Comparison of ENCODE assay signal across 8 cellular contexts in the genomic region with DNA sequence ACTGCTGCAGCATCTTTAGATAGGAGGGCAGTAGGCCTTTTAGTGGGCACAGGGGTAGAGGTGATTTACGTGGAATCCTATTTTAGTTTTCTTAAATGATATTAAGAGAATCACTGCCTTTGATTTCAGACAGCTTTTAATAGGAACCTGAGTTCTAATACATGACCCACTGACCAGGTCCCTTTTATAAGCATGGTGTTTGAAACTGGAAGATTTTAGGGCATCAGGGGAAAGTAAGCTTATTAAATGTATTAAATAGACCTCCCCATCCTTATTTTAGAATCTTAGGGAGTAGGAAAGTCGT. TPM values are rescaled to one million over a fixed set of nuclear protein-coding genes. Genes with fewer than 3 reads are reported as not detected.
DNase-seq lines count a peak whose midpoint lies in the region; ATAC-seq and TF ChIP-seq lines count a peak whose summit lies in the region.

No MANE protein-coding gene starts in this region.

- peaks cover 28% of the 10 kb centered on the region for H3K36me3 Mint-ChIP-seq in activated T-helper 1 cell treated with anti-CD3 and anti-CD28 coated beads, Interleukin-12 subunit alpha, Interleukin-12 subunit beta, Interleukin-2, Interleukin-4 antibody, amounts not matched to agents 30 ng/mL and 10 ng/mL and 1 ng/mL, durations not matched to agents 14 hours and 24 hours and 36 hours (ENCODE audit: low read depth)

- POLR2A ChIA-PET in HEK293 (lab: Yijun Ruan, JAX): interaction anchor here (0.7 to 7.5 kb wide), 8 partner anchors 10 to 89 kb away, joined by 3 to 109 read pairs (median 12); a partner anchor contains a TSS

- H3K9me3 Mint-ChIP-seq in activated T-helper 1 cell treated with anti-CD3 and anti-CD28 coated beads, Interleukin-12 subunit alpha, Interleukin-12 subunit beta, Interleukin-2, Interleukin-4 antibody, amounts not matched to agents 30 ng/mL and 10 ng/mL and 1 ng/mL, durations not matched to agents 14 hours and 24 hours and 36 hours: no peaks in the 10 kb centered on the region

- H3K4me1 Mint-ChIP-seq in activated T-helper 1 cell treated with anti-CD3 and anti-CD28 coated beads, Interleukin-12 subunit alpha, Interleukin-12 subunit beta, Interleukin-2, Interleukin-4 antibody, amounts not matched to agents 30 ng/mL and 10 ng/mL and 1 ng/mL, durations not matched to agents 14 hours and 24 hours and 36 hours (ENCODE audit: low read depth): peaks cover 37% of the 10 kb centered on the region

- no peaks in the 10 kb centered on the region for H3K27me3 Mint-ChIP-seq in activated T-helper 1 cell treated with anti-CD3 and anti-CD28 coated beads, Interleukin-12 subunit alpha, Interleukin-12 subunit beta, Interleukin-2, Interleukin-4 antibody, amounts not matched to agents 30 ng/mL and 10 ng/mL and 1 ng/mL, durations not matched to agents 14 hours and 24 hours and 36 hours (ENCODE audit: insufficient read depth)

- H3K4me3 ChIP-seq in HEK293 (ENCODE audit: low read depth, low read length) (peak overlapping the region; percentile 72), iPS-11a (ENCODE audit: low read depth, low read length) (peak overlapping the region; percentile 76), spleen (peak overlapping the region; percentile 62 to 99 (median 94))

- peak overlapping the region; percentile 95 for H3K27ac ChIP-seq in HEK293 (ENCODE audit: extremely low read depth, low read depth, low read length)
- peak overlapping the region; percentile 89 to 98 (median 96) for H3K27ac ChIP-seq in spleen

- H3K27me3 ChIP-seq in spleen (replicated peaks in 1 of 7): no peaks in the 10 kb centered on the region

- intact Hi-C loops in activated T-helper 1 cell treated with anti-CD3 and anti-CD28 coated beads, Interleukin-12 subunit alpha, Interleukin-12 subunit beta, Interleukin-2, Interleukin-4 antibody, amounts not matched to agents 30 ng/mL and 10 ng/mL and 1 ng/mL, durations not matched to agents 14 hours and 24 hours and 36 hours (cut with micrococcal nuclease): loop anchor here (1.0 kb wide), 4 partner anchors 10 to 195 kb away; a partner anchor contains a TSS
- intact Hi-C loops in spleen (cut with DNase I; ENCODE audit: low total_unique reads): no loop called here

- H3K9me3 ChIP-seq in HEK293 (ENCODE audit: control insufficient read depth, insufficient read depth, low read depth, low read length) (no peaks in the 10 kb centered on the region), spleen (no peaks in the 10 kb centered on the region)

- no peak for TF ChIP-seq CTCF in HEK293 (tag by site-specific recombination; IDR thresholded peaks at IDR 0.05)
- no peak for TF ChIP-seq CTCF in spleen (IDR thresholded peaks at IDR 0.05 in 8 of 11, conservative IDR thresholded peaks at IDR 0.05 in 3 of 11)

- ATAC-seq in HG03139 (IDR thresholded peaks at IDR 0.05; ENCODE audit: unreplicated experiment) (no peak), GM21526 (IDR thresholded peaks at IDR 0.05; ENCODE audit: low FRiP score, unreplicated experiment) (no peak), GM18498 (IDR thresholded peaks at IDR 0.05; ENCODE audit: unreplicated experiment) (no peak)

- DNase-seq in activated T-helper 1 cell treated with anti-CD3 and anti-CD28 coated beads, Interleukin-12 subunit alpha, Interleukin-12 subunit beta, Interleukin-2, Interleukin-4 antibody, amounts not matched to agents 30 ng/mL and 10 ng/mL and 1 ng/mL, durations not matched to agents 14 hours and 24 hours and 36 hours (ENCODE audit: low spot score): no peak
- no peak for DNase-seq in spleen
- DNase-seq in HUDEP-2 (lab: John Stamatoyannopoulos, UW; ENCODE audit: unreplicated experiment in 76 of 76): no peak

- no peaks in the 10 kb centered on the region; the same call in none of the 2 replicates for H3K4me1 ChIP-seq in HEK293 (ENCODE audit: control insufficient read depth, insufficient read depth, low read length)
- peaks cover 22 to 79% (median 40%) of the 10 kb centered on the region in 6 donors for H3K4me1 ChIP-seq in spleen

- peaks cover 35 to 37% of the 10 kb centered on the region in 2 experiments for H3K36me3 ChIP-seq in HEK293 (ENCODE audit: control insufficient read depth in 2 of 2, insufficient read depth in 1 of 2, low read length in 2 of 2)
- H3K36me3 ChIP-seq in spleen: peaks cover 0 to 37% (median 28%) of the 10 kb centered on the region in 6 donors

- WGBS in spleen, 5 donors: 0% methylated on average over 2 of the region's 2 CpGs

- CTCF ChIA-PET in HEK293 (lab: Yijun Ruan, JAX): interaction anchor here (0.8 to 4.8 kb wide), 12 partner anchors 9 to 410 kb away, joined by 3 to 82 read pairs (median 4); a partner anchor contains a TSS

- TF ChIP-seq POLR2A in spleen (IDR thresholded peaks at IDR 0.05): no peak

- H3K27ac Mint-ChIP-seq in activated T-helper 1 cell treated with anti-CD3 and anti-CD28 coated beads, Interleukin-12 subunit alpha, Interleukin-12 subunit beta, Interleukin-2, Interleukin-4 antibody, amounts not matched to agents 30 ng/mL and 10 ng/mL and 1 ng/mL, durations not matched to agents 14 hours and 24 hours and 36 hours: peak overlapping the region; percentile 94

- peak overlapping the region; percentile 97 for H3K4me3 Mint-ChIP-seq in activated T-helper 1 cell treated with anti-CD3 and anti-CD28 coated beads, Interleukin-12 subunit alpha, Interleukin-12 subunit beta, Interleukin-2, Interleukin-4 antibody, amounts not matched to agents 30 ng/mL and 10 ng/mL and 1 ng/mL, durations not matched to agents 14 hours and 24 hours and 36 hours

TF ChIP-seq in HEK293, 187 proteins besides CTCF, POLR2A, EP300 and RAD21 (continues in another document):
- TF ChIP-seq ZNF423 (tag by site-specific recombination; IDR thresholded peaks at IDR 0.05): 0 out of 2 replicates have a peak, but pooled peaks have one; percentile 0
- TF ChIP-seq KLF7 (tag by site-specific recombination; IDR thresholded peaks at IDR 0.05; ENCODE audit: borderline replicate concordance): no peak
- TF ChIP-seq, protein P1, sequence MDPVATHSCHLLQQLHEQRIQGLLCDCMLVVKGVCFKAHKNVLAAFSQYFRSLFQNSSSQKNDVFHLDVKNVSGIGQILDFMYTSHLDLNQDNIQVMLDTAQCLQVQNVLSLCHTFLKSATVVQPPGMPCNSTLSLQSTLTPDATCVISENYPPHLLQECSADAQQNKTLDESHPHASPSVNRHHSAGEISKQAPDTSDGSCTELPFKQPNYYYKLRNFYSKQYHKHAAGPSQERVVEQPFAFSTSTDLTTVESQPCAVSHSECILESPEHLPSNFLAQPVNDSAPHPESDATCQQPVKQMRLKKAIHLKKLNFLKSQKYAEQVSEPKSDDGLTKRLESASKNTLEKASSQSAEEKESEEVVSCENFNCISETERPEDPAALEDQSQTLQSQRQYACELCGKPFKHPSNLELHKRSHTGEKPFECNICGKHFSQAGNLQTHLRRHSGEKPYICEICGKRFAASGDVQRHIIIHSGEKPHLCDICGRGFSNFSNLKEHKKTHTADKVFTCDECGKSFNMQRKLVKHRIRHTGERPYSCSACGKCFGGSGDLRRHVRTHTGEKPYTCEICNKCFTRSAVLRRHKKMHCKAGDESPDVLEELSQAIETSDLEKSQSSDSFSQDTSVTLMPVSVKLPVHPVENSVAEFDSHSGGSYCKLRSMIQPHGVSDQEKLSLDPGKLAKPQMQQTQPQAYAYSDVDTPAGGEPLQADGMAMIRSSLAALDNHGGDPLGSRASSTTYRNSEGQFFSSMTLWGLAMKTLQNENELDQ (tag by site-specific recombination; IDR thresholded peaks at IDR 0.05; ENCODE audit: low read depth): no peak
- peak; percentile 3; the same call in 1 of the 2 replicates for TF ChIP-seq ZNF558 (tag by site-specific recombination; IDR thresholded peaks at IDR 0.05)
- no peak for TF ChIP-seq MZF1 (tag by site-specific recombination; IDR thresholded peaks at IDR 0.05; ENCODE audit: borderline replicate concordance)
- TF ChIP-seq, protein P2, sequence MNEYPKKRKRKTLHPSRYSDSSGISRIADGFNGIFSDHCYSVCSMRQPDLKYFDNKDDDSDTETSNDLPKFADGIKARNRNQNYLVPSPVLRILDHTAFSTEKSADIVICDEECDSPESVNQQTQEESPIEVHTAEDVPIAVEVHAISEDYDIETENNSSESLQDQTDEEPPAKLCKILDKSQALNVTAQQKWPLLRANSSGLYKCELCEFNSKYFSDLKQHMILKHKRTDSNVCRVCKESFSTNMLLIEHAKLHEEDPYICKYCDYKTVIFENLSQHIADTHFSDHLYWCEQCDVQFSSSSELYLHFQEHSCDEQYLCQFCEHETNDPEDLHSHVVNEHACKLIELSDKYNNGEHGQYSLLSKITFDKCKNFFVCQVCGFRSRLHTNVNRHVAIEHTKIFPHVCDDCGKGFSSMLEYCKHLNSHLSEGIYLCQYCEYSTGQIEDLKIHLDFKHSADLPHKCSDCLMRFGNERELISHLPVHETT (tag by site-specific recombination; IDR thresholded peaks at IDR 0.05): no peak
- TF ChIP-seq KLF10 (tag by site-specific recombination; IDR thresholded peaks at IDR 0.05): 0 out of 2 replicates have a peak, but pooled peaks have one; percentile 34

RNA-seq across cellular contexts. Expression of a gene that starts 2.0 kb away (rescaled TPM):
- 87.6 and 88.2 TPM in 2 replicates for total RNA-seq in activated T-helper 1 cell treated with anti-CD3 and anti-CD28 coated beads, Interleukin-12 subunit alpha, Interleukin-12 subunit beta, Interleukin-2, Interleukin-4 antibody, amounts not matched to agents 30 ng/mL and 10 ng/mL and 1 ng/mL, durations not matched to agents 14 hours and 24 hours and 36 hours
- 100 to 1,000 TPM; 101 to 154 (median 127) TPM for total RNA-seq in spleen
- polyA plus RNA-seq in spleen: 10 to 100 TPM; 52.6 to 85.0 (median 73.3) TPM

RNA-seq across cellular contexts. Expression of a gene that starts 16.6 kb away (rescaled TPM):
- total RNA-seq in activated T-helper 1 cell treated with anti-CD3 and anti-CD28 coated beads, Interleukin-12 subunit alpha, Interleukin-12 subunit beta, Interleukin-2, Interleukin-4 antibody, amounts not matched to agents 30 ng/mL and 10 ng/mL and 1 ng/mL, durations not matched to agents 14 hours and 24 hours and 36 hours: 117 TPM in 2 replicates
- total RNA-seq in spleen: 100 to 1,000 TPM in 1 of 7 donors, 10 to 100 TPM in 6; 67.0 to 105 (median 78.5) TPM
- 10 to 100 TPM; 20.2 to 38.9 (median 35.0) TPM for polyA plus RNA-seq in spleen

RNA-seq across cellular contexts. Expression of a gene that starts 23.4 kb away (rescaled TPM):
- total RNA-seq in activated T-helper 1 cell treated with anti-CD3 and anti-CD28 coated beads, Interleukin-12 subunit alpha, Interleukin-12 subunit beta, Interleukin-2, Interleukin-4 antibody, amounts not matched to agents 30 ng/mL and 10 ng/mL and 1 ng/mL, durations not matched to agents 14 hours and 24 hours and 36 hours: 8.7 and 9.6 TPM in 2 replicates
- 10 to 100 TPM in 4 of 7 donors, 1 to 10 TPM in 3; 5.5 to 15.8 (median 10.2) TPM for total RNA-seq in spleen
- polyA plus RNA-seq in spleen: 1 to 10 TPM; 3.3 to 6.4 (median 5.2) TPM

RNA-seq across cellular contexts. Expression of a gene that starts 53.5 kb away (rescaled TPM):
- total RNA-seq in activated T-helper 1 cell treated with anti-CD3 and anti-CD28 coated beads, Interleukin-12 subunit alpha, Interleukin-12 subunit beta, Interleukin-2, Interleukin-4 antibody, amounts not matched to agents 30 ng/mL and 10 ng/mL and 1 ng/mL, durations not matched to agents 14 hours and 24 hours and 36 hours: 11.8 and 13.0 TPM in 2 replicates
- total RNA-seq in spleen: 10 to 100 TPM in 2 of 7 donors, 1 to 10 TPM in 5; 5.1 to 12.7 (median 9.5) TPM
- 1 to 10 TPM; 2.9 to 5.9 (median 3.3) TPM for polyA plus RNA-seq in spleen
